ENCODE assay signal across 8 cellular contexts in genomic region chr11:64007629-64008282, GRCh38. TPM values are rescaled to one million over a fixed set of nuclear protein-coding genes. Genes with fewer than 3 reads are reported as not detected.
DNase-seq lines count a peak whose midpoint lies in the region; ATAC-seq and TF ChIP-seq lines count a peak whose summit lies in the region.

No MANE protein-coding gene starts in this region.

- H3K4me3 ChIP-seq in GM23248 (peak overlapping the region; percentile 71), fibroblast of the aortic adventitia (ENCODE audit: low read depth, low read length) (peak overlapping the region; percentile 42)

- H3K27ac ChIP-seq in GM23248 = no peak overlapping the region

- H3K27me3 ChIP-seq in GM23248 (replicated peaks; ENCODE audit: insufficient read depth) = no peaks in the 10 kb centered on the region

- H3K9me2 ChIP-seq in GM23248 (ENCODE audit: insufficient read depth) = no peaks in the 10 kb centered on the region

- H3K9me3 ChIP-seq in GM23248 (ENCODE audit: low read depth) (no peaks in the 10 kb centered on the region), T-helper 17 cell (ENCODE audit: control insufficient read depth, low read length, poor library complexity, severe bottlenecking) (no peaks in the 10 kb centered on the region)

- in situ Hi-C loops in GM23248 (cut with MboI) = loop anchor here (10.0 kb wide), 1 partner anchor 137 kb away; no protein-coding TSS in a partner anchor

- H3K27me3 Mint-ChIP-seq in T-helper 17 cell = peaks cover 31% of the 10 kb centered on the region
- H3K27me3 Mint-ChIP-seq in naive B cell = peaks cover 15 to 59% (median 43%) of the 10 kb centered on the region in 3 donors

- H3K79me2 ChIP-seq in GM23248 (ENCODE audit: insufficient read depth) = no peaks in the 10 kb centered on the region

- H3K4me3 Mint-ChIP-seq in T-helper 17 cell = peak overlapping the region; percentile 85
- H3K4me3 Mint-ChIP-seq in naive B cell = peak overlapping the region; percentile 63 to 89 (median 76)

- 0 out of 2 replicates have a peak, but pooled peaks cover 5% of the 10 kb centered on the region for H3F3A ChIP-seq in GM23248 (ENCODE audit: insufficient read depth)

- peak overlapping the region; percentile 74 for H2AFZ ChIP-seq in GM23248

- DNase-seq in GM23248 = peak; percentile 84
- DNase-seq in T-helper 17 cell = no peak
- peak; percentile 53 for DNase-seq in fibroblast of the aortic adventitia (ENCODE audit: low read depth)
- DNase-seq in naive B cell = no peak
- no peak for DNase-seq in NCI-H2107 treated with DMSO at 0.1 percent for 48 hours (lab: John Stamatoyannopoulos, UW; ENCODE audit: unreplicated experiment)
- DNase-seq in GM19240 (ENCODE audit: insufficient read length, low spot score) = no peak
- no peak for DNase-seq in NCI-H1930 (lab: John Stamatoyannopoulos, UW)

- peak overlapping the region; percentile 35 for H3K9ac ChIP-seq in GM23248

- H3K36me3 Mint-ChIP-seq in T-helper 17 cell (ENCODE audit: low read depth) = peaks cover 9% of the 10 kb centered on the region
- H3K36me3 Mint-ChIP-seq in naive B cell = peaks cover 0 to 16% of the 10 kb centered on the region in 2 donors

- 6% methylated on average over 32 to 39 of the region's 40 CpGs for WGBS in GM23248 (ENCODE audit: low coverage in 1 of 2, low lambda C conversion rate in 2 of 2, missing lambda C conversion rate in 2 of 2), 2 experiments

- H3K9me3 Mint-ChIP-seq in naive B cell = peaks cover 0 to 8% (median 0%) of the 10 kb centered on the region in 7 donors

- ATAC-seq in T-helper 17 cell (peak; percentile 67), naive B cell (ENCODE audit: low read depth in 2 of 2) (peak; percentile 37 to 58), HG03469 (IDR thresholded peaks at IDR 0.05; ENCODE audit: unreplicated experiment) (no peak)

- peak overlapping the region; percentile 80 for H3K4me2 ChIP-seq in GM23248 (ENCODE audit: unreplicated experiment)

- no peaks in the 10 kb centered on the region for H4K20me1 ChIP-seq in GM23248 (ENCODE audit: insufficient read depth)

- peak; percentile 47 for TF ChIP-seq CTCF in fibroblast of the aortic adventitia (IDR thresholded peaks at IDR 0.05; ENCODE audit: insufficient read depth, low read length)

- peaks cover 4% of the 10 kb centered on the region; the same call in 1 of the 2 replicates for H3K4me1 ChIP-seq in GM23248 (ENCODE audit: insufficient read depth)

- H3K4me1 Mint-ChIP-seq in T-helper 17 cell = peaks cover 13% of the 10 kb centered on the region
- peaks cover 13 to 21% (median 21%) of the 10 kb centered on the region in 3 donors for H3K4me1 Mint-ChIP-seq in naive B cell

- H3K27ac Mint-ChIP-seq in T-helper 17 cell = peak overlapping the region; percentile 39
- peak overlapping the region in 2 of 6 donors; percentile 15 to 25 for H3K27ac Mint-ChIP-seq in naive B cell

- H3K36me3 ChIP-seq in GM23248 (ENCODE audit: low read depth) = no peaks in the 10 kb centered on the region

RNA-seq across cellular contexts. Expression of gene OTUB1, which starts 21.5 kb away (rescaled TPM):
- total RNA-seq in GM23248 (2014; rRNA removed; shearing (Covaris generic)) = 35.5 and 48.3 TPM in 2 replicates
- 123 and 130 TPM in 2 replicates for polyA plus RNA-seq in GM23248 (2016; fragmentation: Nextera tagmentation; extraction: Ambion mirVana)
- 10 to 100 TPM; 62.2 to 65.1 TPM for total RNA-seq in T-helper 17 cell
- total RNA-seq in fibroblast of the aortic adventitia (ENCODE audit: low replicate concordance) = 5.5 and 32.4 TPM in 2 replicates
- 100 to 1,000 TPM; 101 to 151 (median 113) TPM for polyA plus RNA-seq in naive B cell (ENCODE audit: low read depth in 6 of 6)

RNA-seq across cellular contexts. Expression of gene FLRT1, which starts 28.0 kb away (rescaled TPM):
- 0.22 TPM in 1 of 2 replicates, not detected in the other for total RNA-seq in GM23248 (2014; rRNA removed; shearing (Covaris generic))
- polyA plus RNA-seq in GM23248 (2016; fragmentation: Nextera tagmentation; extraction: Ambion mirVana) (0.09 TPM in 1 of 2 replicates, not detected in the other), naive B cell (ENCODE audit: low read depth in 6 of 6) (not detected)
- total RNA-seq in T-helper 17 cell (not detected), fibroblast of the aortic adventitia (ENCODE audit: low replicate concordance) (0.18 TPM in 1 of 2 replicates, not detected in the other)

RNA-seq across cellular contexts. Expression of gene COX8A, which starts 33.3 kb away (rescaled TPM):
- 358 and 388 TPM in 2 replicates for total RNA-seq in GM23248 (2014; rRNA removed; shearing (Covaris generic))
- polyA plus RNA-seq in GM23248 (2016; fragmentation: Nextera tagmentation; extraction: Ambion mirVana) (397 and 417 TPM in 2 replicates), naive B cell (ENCODE audit: low read depth in 6 of 6) (100 to 1,000 TPM; 244 to 345 (median 285) TPM)
- total RNA-seq in T-helper 17 cell (100 to 1,000 TPM; 108 to 129 TPM), fibroblast of the aortic adventitia (ENCODE audit: low replicate concordance) (68.4 and 252 TPM in 2 replicates)

Comparison
In these comparisons a context has a peak if more than half of its experiments do, and no peak if none do; other contexts are left out.
1. DNase-seq: peak in GM23248 (single experiment) and fibroblast of the aortic adventitia (single experiment); none in T-helper 17 cell (0 of 3), naive B cell (single experiment), NCI-H2107 treated with DMSO at 0.1 percent for 48 hours (single experiment), GM19240 (single experiment) and NCI-H1930 (0 of 2).